In genomic region chr11:83746921-83747585, GRCh38 we compare ENCODE assay signal across 32 cellular contexts.
"Had no signal": no experiment of that assay in that cellular context is flagged by ENCODE, and none has a peak within 500 bp of the region (broad histone marks: within the 10 kb centered on the region; RNA-seq: fewer than 3 reads in every experiment).

No MANE protein-coding gene starts in this region.

- H3K9me3 ChIP-seq: ascending aorta had no signal

- H3K9me3 Mint-ChIP-seq: activated naive CD4-positive, alpha-beta T cell treated with anti-CD3 and anti-CD28 coated beads, Interleukin-2, amount 10 ng/mL, durations not matched to agents 7 days and 5 days; activated T-helper 2 cell treated with anti-CD3 and anti-CD28 coated beads, Interferon-gamma antibody, Interleukin-2, Interleukin-4, amounts not matched to agents 10 μg/mL and 5 μg/mL and 100 μg/mL, durations not matched to agents 14 hours and 24 hours and 36 hours; T-helper 1 cell treated with Interleukin-12 subunit alpha and Interleukin-12 subunit beta and Interleukin-4 antibody, amounts not matched to agents 30 μg/mL and 1 μg/mL, for 36 hours; T-helper 2 cell treated with Interferon-gamma antibody and Interleukin-4, amounts not matched to agents 5 μg/mL and 100 μg/mL, for 36 hours had no signal

- H3K36me3 ChIP-seq: ascending aorta, cardiac muscle cell had no signal

- ATAC-seq: activated CD8-positive, alpha-beta T cell treated with anti-CD3 and anti-CD28 coated beads for 36 hours; activated T-cell treated with anti-CD3 and anti-CD28 coated beads, Interleukin-2, amount 50 U/mL, for 4 hours; activated T-cell treated with anti-CD3 and anti-CD28 coated beads, Interleukin-2, amount 50 U/mL, for 72 hours had no signal

- H3K27ac Mint-ChIP-seq: activated B cell treated with CpG ODN at 0.5 μM for 24 hours; activated CD4-positive, alpha-beta memory T cell treated with anti-CD3 and anti-CD28 coated beads for 36 hours; activated CD8-positive, alpha-beta T cell treated with anti-CD3 and anti-CD28 coated beads for 36 hours; activated naive CD4-positive, alpha-beta T cell treated with anti-CD3 and anti-CD28 coated beads, Interleukin-2, amount 10 ng/mL, durations not matched to agents 7 days and 5 days; activated naive CD4-positive, alpha-beta T cell treated with anti-CD3 and anti-CD28 coated beads, Interleukin-2, amount 50 U/mL, for 24 hours; activated naive CD8-positive, alpha-beta T cell treated with anti-CD3 and anti-CD28 coated beads for 36 hours; activated T-cell treated with anti-CD3 and anti-CD28 coated beads, Interleukin-2, amount 50 U/mL, for 72 hours; activated T-helper 2 cell treated with anti-CD3 and anti-CD28 coated beads, Interferon-gamma antibody, Interleukin-2, Interleukin-4, amounts not matched to agents 10 μg/mL and 5 μg/mL and 100 μg/mL, durations not matched to agents 14 hours and 24 hours and 36 hours; brain; T-helper 1 cell treated with Interleukin-12 subunit alpha and Interleukin-12 subunit beta and Interleukin-4 antibody, amounts not matched to agents 30 μg/mL and 1 μg/mL, for 36 hours; T-helper 2 cell treated with Interferon-gamma antibody and Interleukin-4, amounts not matched to agents 5 μg/mL and 100 μg/mL, for 36 hours had no signal

- H3K27me3 Mint-ChIP-seq: activated naive CD4-positive, alpha-beta T cell treated with anti-CD3 and anti-CD28 coated beads, Interleukin-2, amount 10 ng/mL, durations not matched to agents 7 days and 5 days had no signal

- H3K4me3 ChIP-seq: ascending aorta, cardiac muscle cell had no signal

- H3K4me3 Mint-ChIP-seq: activated B cell treated with CpG ODN at 0.5 μM for 24 hours; activated CD4-positive, alpha-beta memory T cell treated with anti-CD3 and anti-CD28 coated beads for 36 hours; activated CD8-positive, alpha-beta T cell treated with anti-CD3 and anti-CD28 coated beads for 36 hours; activated naive CD4-positive, alpha-beta T cell treated with anti-CD3 and anti-CD28 coated beads, Interleukin-2, amount 10 ng/mL, durations not matched to agents 7 days and 5 days; activated naive CD4-positive, alpha-beta T cell treated with anti-CD3 and anti-CD28 coated beads, Interleukin-2, amount 50 U/mL, for 24 hours; activated naive CD8-positive, alpha-beta T cell treated with anti-CD3 and anti-CD28 coated beads for 36 hours; activated T-cell treated with anti-CD3 and anti-CD28 coated beads, Interleukin-2, amount 50 U/mL, for 4 hours; activated T-cell treated with anti-CD3 and anti-CD28 coated beads, Interleukin-2, amount 50 U/mL, for 72 hours; brain; central memory CD8-positive, alpha-beta T cell; T-helper 1 cell treated with Interleukin-12 subunit alpha and Interleukin-12 subunit beta and Interleukin-4 antibody, amounts not matched to agents 30 μg/mL and 1 μg/mL, for 36 hours; T-helper 2 cell treated with Interferon-gamma antibody and Interleukin-4, amounts not matched to agents 5 μg/mL and 100 μg/mL, for 36 hours had no signal

- DNase-seq: activated B cell treated with CpG ODN at 0.5 μM for 24 hours; activated CD4-positive, alpha-beta memory T cell treated with anti-CD3 and anti-CD28 coated beads for 36 hours; activated CD4-positive, alpha-beta T cell treated with anti-CD3 and anti-CD28 coated beads for 48 hours; activated CD4-positive, alpha-beta T cell treated with anti-CD3 and anti-CD28 coated beads, Interleukin-2, amount 50 U/mL, for 1 hour; activated CD4-positive, alpha-beta T cell treated with anti-CD3 and anti-CD28 coated beads, Interleukin-2, amount 50 U/mL, for 4 hours; activated CD4-positive, CD25-positive, alpha-beta regulatory T cell treated with anti-CD3 and anti-CD28 coated beads, Interleukin-2, amount 50 U/mL, for 72 hours; activated CD8-positive, alpha-beta memory T cell treated with anti-CD3 and anti-CD28 coated beads, Interleukin-2, amount 50 U/mL, for 4 hours; activated CD8-positive, alpha-beta T cell treated with anti-CD3 and anti-CD28 coated beads for 36 hours; activated effector memory CD4-positive, alpha-beta T cell treated with Interleukin-2 at 50 U/mL for 16 hours; activated gamma-delta T cell; activated naive CD4-positive, alpha-beta T cell treated with anti-CD3 and anti-CD28 coated beads, Interleukin-2, amount 10 ng/mL, durations not matched to agents 7 days and 5 days; activated naive CD4-positive, alpha-beta T cell treated with Interleukin-2 at 50 U/mL for 16 hours; activated naive CD8-positive, alpha-beta T cell treated with anti-CD3 and anti-CD28 coated beads for 36 hours; activated T-cell treated with anti-CD3 and anti-CD28 coated beads for 4 hours; activated T-cell treated with anti-CD3 and anti-CD28 coated beads, Interleukin-2, amount 50 U/mL, for 1 hour; activated T-cell treated with anti-CD3 and anti-CD28 coated beads, Interleukin-2, amount 50 U/mL, for 4 hours; activated T-cell treated with anti-CD3 and anti-CD28 coated beads, Interleukin-2, amount 50 U/mL, for 72 hours; amygdala; anterior cingulate cortex; cerebellar nuclear complex; T-helper 1 cell; T-helper 2 cell; T-helper 9 cell had no signal

- H3K36me3 Mint-ChIP-seq: activated CD4-positive, alpha-beta memory T cell treated with anti-CD3 and anti-CD28 coated beads for 36 hours; activated naive CD4-positive, alpha-beta T cell treated with anti-CD3 and anti-CD28 coated beads, Interleukin-2, amount 10 ng/mL, durations not matched to agents 7 days and 5 days; activated naive CD4-positive, alpha-beta T cell treated with anti-CD3 and anti-CD28 coated beads, Interleukin-2, amount 50 U/mL, for 24 hours; activated naive CD8-positive, alpha-beta T cell treated with anti-CD3 and anti-CD28 coated beads for 36 hours; brain had no signal

- H3K4me1 Mint-ChIP-seq: activated B cell treated with CpG ODN at 0.5 μM for 24 hours; activated naive CD4-positive, alpha-beta T cell treated with anti-CD3 and anti-CD28 coated beads, Interleukin-2, amount 10 ng/mL, durations not matched to agents 7 days and 5 days; activated naive CD4-positive, alpha-beta T cell treated with anti-CD3 and anti-CD28 coated beads, Interleukin-2, amount 50 U/mL, for 24 hours; activated naive CD8-positive, alpha-beta T cell treated with anti-CD3 and anti-CD28 coated beads for 36 hours; brain; central memory CD8-positive, alpha-beta T cell had no signal

- H3K27me3 ChIP-seq: ascending aorta, cardiac muscle cell had no signal

- H3K27ac ChIP-seq: ascending aorta, cardiac muscle cell, VCaP had no signal
